Comparison of ENCODE assay signal across 24 cellular contexts in the genomic region with DNA sequence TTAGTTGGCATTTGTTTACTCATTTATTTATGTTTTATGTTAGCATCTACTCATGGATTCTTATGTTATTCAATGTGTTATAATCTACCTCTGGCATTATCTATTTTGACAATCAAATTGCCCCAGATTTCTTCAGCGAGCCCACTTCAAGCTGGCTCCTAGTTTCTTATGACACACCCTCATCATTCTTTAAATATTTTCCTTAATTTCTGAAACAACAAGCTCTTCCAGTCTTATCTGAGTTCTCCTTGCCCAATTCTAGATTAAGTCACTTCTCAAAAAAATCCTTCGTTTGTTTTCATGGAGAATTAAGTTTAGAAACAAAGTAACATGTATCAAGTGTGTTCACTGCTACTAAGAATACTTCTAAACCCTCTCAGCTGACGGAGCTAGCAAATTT.
"Had no signal": no experiment of that assay in that cellular context is flagged by ENCODE, and none has a peak within 500 bp of the region (broad histone marks: within the 10 kb centered on the region; RNA-seq: fewer than 3 reads in every experiment).

No MANE protein-coding gene starts in this region.

- ATAC-seq: heart left ventricle; left lobe of liver; naive thymus-derived CD4-positive, alpha-beta T cell; right lobe of liver; stimulated activated effector memory CD8-positive, alpha-beta T cell treated with anti-CD3 and anti-CD28 coated beads, Interleukin-12 subunit alpha, Interleukin-12 subunit beta, amount 100 ng/mL, for 72 hours had no signal

- H3K9me3 Mint-ChIP-seq: nephron, neural progenitor cell had no signal

- H3K4me3 Mint-ChIP-seq: naive thymus-derived CD4-positive, alpha-beta T cell; nephron; neural progenitor cell; stimulated activated effector memory CD8-positive, alpha-beta T cell treated with anti-CD3 and anti-CD28 coated beads, Interleukin-12 subunit alpha, Interleukin-12 subunit beta, amount 100 ng/mL, for 72 hours had no signal

- DNase-seq: cerebellar nuclear complex; cortex of kidney; heart left ventricle; kidney; mesenchymal stem cell; midbrain; naive thymus-derived CD4-positive, alpha-beta T cell; right lobe of liver; small intestine; stimulated activated CD4-positive, alpha-beta T cell treated with anti-CD3 and anti-CD28 coated beads, Interleukin-12 subunit alpha, Interleukin-12 subunit beta, amount 100 ng/mL, for 4 hours; stimulated activated CD4-positive, alpha-beta T cell treated with anti-CD3 and anti-CD28 coated beads, Interleukin-2, amount 100 ng/mL, for 24 hours; stimulated activated CD4-positive, alpha-beta T cell treated with anti-CD3 and anti-CD28 coated beads, Interleukin-4, amount 100 ng/mL, for 24 hours; stimulated activated naive CD4-positive, alpha-beta T cell treated with Interleukin-2 at 50 U/mL for 16 hours; stomach; thyroid gland; upper lobe of left lung had no signal

- H3K9ac ChIP-seq: neural progenitor cell, parathyroid adenoma had no signal

- H3K27me3 ChIP-seq: heart left ventricle, hepatocyte, neural progenitor cell, right lobe of liver, stomach, thyroid gland, upper lobe of left lung had no signal

- H3K27ac ChIP-seq: epithelial cell of prostate, heart left ventricle, hepatocyte, neural progenitor cell, parathyroid adenoma, right lobe of liver, stomach, thyroid gland, upper lobe of left lung had no signal

- H3K36me3 ChIP-seq: neural progenitor cell, right lobe of liver, stomach, thyroid gland, upper lobe of left lung had no signal

- H3K36me3 Mint-ChIP-seq: naive thymus-derived CD4-positive, alpha-beta T cell; neural progenitor cell; stimulated activated effector memory CD8-positive, alpha-beta T cell treated with anti-CD3 and anti-CD28 coated beads, Interleukin-12 subunit alpha, Interleukin-12 subunit beta, amount 100 ng/mL, for 72 hours had no signal

- H3K4me1 ChIP-seq: neural progenitor cell, parathyroid adenoma, right lobe of liver, stomach, thyroid gland, upper lobe of left lung had no signal

- H3K4me3 ChIP-seq: heart left ventricle, hepatocyte, neural progenitor cell, right lobe of liver, stomach, thyroid gland, upper lobe of left lung had no signal

- H3K4me2 ChIP-seq: hepatocyte, neural progenitor cell had no signal

- H3K79me2 ChIP-seq: hepatocyte, parathyroid adenoma had no signal

- H3K4me1 Mint-ChIP-seq: naive thymus-derived CD4-positive, alpha-beta T cell; nephron; neural progenitor cell; stimulated activated effector memory CD8-positive, alpha-beta T cell treated with anti-CD3 and anti-CD28 coated beads, Interleukin-12 subunit alpha, Interleukin-12 subunit beta, amount 100 ng/mL, for 72 hours had no signal

- H3K9me3 ChIP-seq: heart left ventricle, right lobe of liver, stomach, thyroid gland, upper lobe of left lung had no signal

- H3K27ac Mint-ChIP-seq: naive thymus-derived CD4-positive, alpha-beta T cell; nephron; neural progenitor cell; progenitor cell of endocrine pancreas; stimulated activated effector memory CD8-positive, alpha-beta T cell treated with anti-CD3 and anti-CD28 coated beads, Interleukin-12 subunit alpha, Interleukin-12 subunit beta, amount 100 ng/mL, for 72 hours had no signal

- H2AFZ ChIP-seq: hepatocyte, neural progenitor cell, parathyroid adenoma had no signal

- H3K27me3 Mint-ChIP-seq: naive thymus-derived CD4-positive, alpha-beta T cell; progenitor cell of endocrine pancreas had no signal
